Comparison of ENCODE assay signal across 1 cellular context in the genomic region with DNA sequence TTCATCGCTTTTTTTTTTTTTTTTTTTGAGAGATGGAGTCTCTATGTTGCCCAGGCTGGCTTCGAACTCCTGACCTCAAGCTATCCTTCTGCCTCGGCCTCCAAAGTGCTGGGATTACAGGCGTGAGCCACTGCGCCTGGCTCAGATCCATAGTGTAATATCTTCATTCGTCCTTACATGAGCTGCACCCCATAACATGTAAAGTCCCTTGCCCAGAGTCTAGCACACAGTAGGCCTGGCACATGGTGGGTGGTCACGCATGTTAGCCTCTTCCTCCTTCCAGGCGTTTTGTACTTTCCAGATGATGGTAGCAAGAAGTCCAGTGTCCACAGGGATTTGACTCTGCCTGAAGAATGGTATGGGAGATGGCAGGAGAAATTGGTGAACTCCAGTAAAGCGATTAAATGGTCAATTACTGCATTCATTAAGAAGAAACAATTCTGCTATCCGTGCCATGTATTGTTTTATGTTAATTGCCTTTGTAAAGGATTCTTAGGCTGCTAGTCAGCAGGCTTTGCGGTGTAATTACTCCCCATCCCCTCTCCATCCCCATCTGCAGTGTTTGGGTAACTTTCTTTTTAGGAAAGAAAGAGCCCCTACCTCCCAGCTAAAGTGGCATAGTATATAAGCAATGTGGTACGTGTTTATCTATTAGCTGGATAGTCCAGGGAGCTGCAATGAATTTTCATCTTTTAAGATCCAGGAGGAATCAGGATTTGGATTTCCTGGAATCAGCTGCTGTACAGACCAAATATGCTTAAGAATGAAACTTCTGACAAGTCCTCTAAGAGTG.
TF ChIP-seq lines count a peak whose summit lies in the region.

No MANE protein-coding gene starts in this region.

TF ChIP-seq in H1, 55 proteins besides CTCF, POLR2A, EP300 and RAD21:
- TF ChIP-seq CHD2 (IDR thresholded peaks at IDR 0.05; ENCODE audit: low read length): no peak
- TF ChIP-seq BACH1 (IDR thresholded peaks at IDR 0.05; ENCODE audit: low read length): no peak
- TF ChIP-seq POLR2AphosphoS5 (IDR thresholded peaks at IDR 0.05; ENCODE audit: low read depth, low read length): no peak
- no peak for TF ChIP-seq CBX8 (IDR thresholded peaks at IDR 0.05; ENCODE audit: borderline replicate concordance, low read depth, low read length)
- TF ChIP-seq JUND (IDR thresholded peaks at IDR 0.05; ENCODE audit: low read length): no peak
- no peak for TF ChIP-seq TAF1 (IDR thresholded peaks at IDR 0.05; ENCODE audit: low read depth, low read length)
- no peak for TF ChIP-seq ASH2L (IDR thresholded peaks at IDR 0.05; ENCODE audit: low read length)
